1 cellular context compared by ENCODE assay signal in the genomic region with DNA sequence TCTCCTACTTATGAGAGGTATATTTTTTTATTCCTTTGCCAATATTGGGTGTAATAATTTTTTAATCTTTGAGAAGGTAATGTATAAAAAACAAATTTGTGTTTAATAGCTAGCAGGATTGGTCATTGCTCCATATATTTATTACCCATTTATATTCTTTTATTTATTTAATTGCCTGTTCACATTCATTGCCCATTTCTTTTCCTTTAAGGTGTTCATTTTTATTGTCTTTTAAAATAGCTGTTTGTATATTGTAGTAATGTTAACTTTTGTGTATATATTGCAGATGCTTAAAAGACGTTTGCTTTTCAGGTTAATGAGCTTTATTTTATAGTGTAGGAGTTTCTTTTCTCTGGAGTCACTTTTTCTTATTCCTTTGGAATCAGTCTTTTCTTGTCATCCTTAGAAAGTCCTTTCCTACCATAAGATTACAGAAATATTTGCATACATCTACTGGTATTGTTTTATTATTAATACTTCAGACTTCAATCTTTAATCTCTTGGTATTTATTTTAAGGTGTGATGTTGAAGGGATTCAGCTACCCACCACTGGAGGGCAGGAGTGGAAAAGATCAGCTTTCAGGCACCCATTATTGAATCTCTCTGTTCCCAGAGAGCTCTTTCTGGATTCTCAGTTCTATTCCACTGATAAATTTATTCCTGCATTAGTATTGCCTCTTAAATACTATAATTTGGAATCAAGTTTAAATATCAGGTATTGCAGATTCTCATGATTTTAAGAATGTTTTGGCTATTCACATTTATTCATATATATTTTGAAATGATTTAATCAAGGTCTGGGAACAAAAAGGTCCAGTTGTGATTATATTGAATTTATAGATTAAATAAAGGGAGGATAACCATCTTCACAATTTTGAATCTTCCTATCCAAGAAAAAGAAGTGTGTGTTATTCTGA.
TF ChIP-seq lines count a peak whose summit lies in the region.

No MANE protein-coding gene starts in this region.

TF ChIP-seq in GM23338, 12 proteins besides CTCF, POLR2A, EP300 and RAD21 (continued from another document):
- TF ChIP-seq, protein P1, sequence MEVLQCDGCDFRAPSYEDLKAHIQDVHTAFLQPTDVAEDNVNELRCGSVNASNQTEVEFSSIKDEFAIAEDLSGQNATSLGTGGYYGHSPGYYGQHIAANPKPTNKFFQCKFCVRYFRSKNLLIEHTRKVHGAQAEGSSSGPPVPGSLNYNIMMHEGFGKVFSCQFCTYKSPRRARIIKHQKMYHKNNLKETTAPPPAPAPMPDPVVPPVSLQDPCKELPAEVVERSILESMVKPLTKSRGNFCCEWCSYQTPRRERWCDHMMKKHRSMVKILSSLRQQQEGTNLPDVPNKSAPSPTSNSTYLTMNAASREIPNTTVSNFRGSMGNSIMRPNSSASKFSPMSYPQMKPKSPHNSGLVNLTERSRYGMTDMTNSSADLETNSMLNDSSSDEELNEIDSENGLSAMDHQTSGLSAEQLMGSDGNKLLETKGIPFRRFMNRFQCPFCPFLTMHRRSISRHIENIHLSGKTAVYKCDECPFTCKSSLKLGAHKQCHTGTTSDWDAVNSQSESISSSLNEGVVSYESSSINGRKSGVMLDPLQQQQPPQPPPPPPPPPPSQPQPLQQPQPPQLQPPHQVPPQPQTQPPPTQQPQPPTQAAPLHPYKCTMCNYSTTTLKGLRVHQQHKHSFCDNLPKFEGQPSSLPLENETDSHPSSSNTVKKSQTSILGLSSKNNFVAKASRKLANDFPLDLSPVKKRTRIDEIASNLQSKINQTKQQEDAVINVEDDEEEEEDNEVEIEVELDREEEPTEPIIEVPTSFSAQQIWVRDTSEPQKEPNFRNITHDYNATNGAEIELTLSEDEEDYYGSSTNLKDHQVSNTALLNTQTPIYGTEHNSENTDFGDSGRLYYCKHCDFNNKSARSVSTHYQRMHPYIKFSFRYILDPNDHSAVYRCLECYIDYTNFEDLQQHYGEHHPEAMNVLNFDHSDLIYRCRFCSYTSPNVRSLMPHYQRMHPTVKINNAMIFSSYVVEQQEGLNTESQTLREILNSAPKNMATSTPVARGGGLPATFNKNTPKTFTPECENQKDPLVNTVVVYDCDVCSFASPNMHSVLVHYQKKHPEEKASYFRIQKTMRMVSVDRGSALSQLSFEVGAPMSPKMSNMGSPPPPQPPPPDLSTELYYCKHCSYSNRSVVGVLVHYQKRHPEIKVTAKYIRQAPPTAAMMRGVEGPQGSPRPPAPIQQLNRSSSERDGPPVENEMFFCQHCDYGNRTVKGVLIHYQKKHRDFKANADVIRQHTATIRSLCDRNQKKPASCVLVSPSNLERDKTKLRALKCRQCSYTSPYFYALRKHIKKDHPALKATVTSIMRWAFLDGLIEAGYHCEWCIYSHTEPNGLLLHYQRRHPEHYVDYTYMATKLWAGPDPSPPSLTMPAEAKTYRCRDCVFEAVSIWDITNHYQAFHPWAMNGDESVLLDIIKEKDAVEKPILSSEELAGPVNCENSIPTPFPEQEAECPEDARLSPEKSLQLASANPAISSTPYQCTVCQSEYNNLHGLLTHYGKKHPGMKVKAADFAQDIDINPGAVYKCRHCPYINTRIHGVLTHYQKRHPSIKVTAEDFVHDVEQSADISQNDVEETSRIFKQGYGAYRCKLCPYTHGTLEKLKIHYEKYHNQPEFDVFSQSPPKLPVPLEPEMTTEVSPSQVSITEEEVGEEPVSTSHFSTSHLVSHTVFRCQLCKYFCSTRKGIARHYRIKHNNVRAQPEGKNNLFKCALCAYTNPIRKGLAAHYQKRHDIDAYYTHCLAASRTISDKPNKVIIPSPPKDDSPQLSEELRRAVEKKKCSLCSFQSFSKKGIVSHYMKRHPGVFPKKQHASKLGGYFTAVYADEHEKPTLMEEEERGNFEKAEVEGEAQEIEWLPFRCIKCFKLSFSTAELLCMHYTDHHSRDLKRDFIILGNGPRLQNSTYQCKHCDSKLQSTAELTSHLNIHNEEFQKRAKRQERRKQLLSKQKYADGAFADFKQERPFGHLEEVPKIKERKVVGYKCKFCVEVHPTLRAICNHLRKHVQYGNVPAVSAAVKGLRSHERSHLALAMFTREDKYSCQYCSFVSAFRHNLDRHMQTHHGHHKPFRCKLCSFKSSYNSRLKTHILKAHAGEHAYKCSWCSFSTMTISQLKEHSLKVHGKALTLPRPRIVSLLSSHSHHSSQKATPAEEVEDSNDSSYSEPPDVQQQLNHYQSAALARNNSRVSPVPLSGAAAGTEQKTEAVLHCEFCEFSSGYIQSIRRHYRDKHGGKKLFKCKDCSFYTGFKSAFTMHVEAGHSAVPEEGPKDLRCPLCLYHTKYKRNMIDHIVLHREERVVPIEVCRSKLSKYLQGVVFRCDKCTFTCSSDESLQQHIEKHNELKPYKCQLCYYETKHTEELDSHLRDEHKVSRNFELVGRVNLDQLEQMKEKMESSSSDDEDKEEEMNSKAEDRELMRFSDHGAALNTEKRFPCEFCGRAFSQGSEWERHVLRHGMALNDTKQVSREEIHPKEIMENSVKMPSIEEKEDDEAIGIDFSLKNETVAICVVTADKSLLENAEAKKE (CRISPR knock-in tag; IDR thresholded peaks at IDR 0.05): no peak
- no peak for TF ChIP-seq POLR2AphosphoS5 (IDR thresholded peaks at IDR 0.05; ENCODE audit: low read depth)
- TF ChIP-seq ZNF114 (CRISPR knock-in tag; IDR thresholded peaks at IDR 0.05): no peak
- TF ChIP-seq EZH2 (IDR thresholded peaks at IDR 0.05; ENCODE audit: low read depth, unreplicated experiment): no peak
- no peak for TF ChIP-seq CREB1 (CRISPR knock-in tag; IDR thresholded peaks at IDR 0.05; ENCODE audit: low read depth)
- no peak for TF ChIP-seq ZNF331 (CRISPR knock-in tag; IDR thresholded peaks at IDR 0.05; ENCODE audit: low read depth)
- TF ChIP-seq EZH2phosphoT487 (IDR thresholded peaks at IDR 0.05; ENCODE audit: unreplicated experiment): no peak
